23 cellular contexts compared by ENCODE assay signal in genomic region chr7:8040768-8041369, GRCh38.
DNase-seq lines count a peak whose midpoint lies in the region; ATAC-seq, FAIRE-seq and TF ChIP-seq lines count a peak whose summit lies in the region.
"Had no signal": no experiment of that assay in that cellular context is flagged by ENCODE, and none has a peak within 500 bp of the region (broad histone marks: within the 10 kb centered on the region; RNA-seq: fewer than 3 reads in every experiment).

No MANE protein-coding gene starts in this region.

- no peak for TF ChIP-seq CTCF in neutrophil (IDR thresholded peaks at IDR 0.05)

- peaks cover 25% of the 10 kb centered on the region for H3K36me3 Mint-ChIP-seq in activated CD4-positive, alpha-beta memory T cell treated with anti-CD3 and anti-CD28 coated beads for 36 hours
- peaks cover 39% of the 10 kb centered on the region for H3K36me3 Mint-ChIP-seq in activated CD4-positive, alpha-beta memory T cell treated with anti-CD3 and anti-CD28 coated beads, Interleukin-2, amount 10 ng/mL, durations not matched to agents 7 days and 5 days (ENCODE audit: low read depth)
- peaks cover 86% of the 10 kb centered on the region for H3K36me3 Mint-ChIP-seq in activated T-helper 2 cell treated with anti-CD3 and anti-CD28 coated beads, Interferon-gamma antibody, Interleukin-2, Interleukin-4, amounts not matched to agents 10 μg/mL and 5 μg/mL and 100 μg/mL, durations not matched to agents 14 hours and 24 hours and 36 hours (ENCODE audit: low read depth)

- H3K27me3 Mint-ChIP-seq in activated CD4-positive, alpha-beta memory T cell treated with anti-CD3 and anti-CD28 coated beads for 36 hours: no peaks in the 10 kb centered on the region
- H3K27me3 Mint-ChIP-seq in activated CD4-positive, alpha-beta memory T cell treated with anti-CD3 and anti-CD28 coated beads, Interleukin-2, amount 10 ng/mL, durations not matched to agents 7 days and 5 days: no peaks in the 10 kb centered on the region
- no peaks in the 10 kb centered on the region for H3K27me3 Mint-ChIP-seq in activated T-helper 2 cell treated with anti-CD3 and anti-CD28 coated beads, Interferon-gamma antibody, Interleukin-2, Interleukin-4, amounts not matched to agents 10 μg/mL and 5 μg/mL and 100 μg/mL, durations not matched to agents 14 hours and 24 hours and 36 hours (ENCODE audit: low read depth)

- intact Hi-C loops in activated CD4-positive, alpha-beta memory T cell treated with anti-CD3 and anti-CD28 coated beads for 36 hours (cut with micrococcal nuclease): loop anchor here (1.0 to 2.0 kb wide), 7 partner anchors 26 to 360 kb away; partner anchors contain the start of gene RPA3
- intact Hi-C loops in activated T-helper 2 cell treated with anti-CD3 and anti-CD28 coated beads, Interferon-gamma antibody, Interleukin-2, Interleukin-4, amounts not matched to agents 10 μg/mL and 5 μg/mL and 100 μg/mL, durations not matched to agents 14 hours and 24 hours and 36 hours (cut with micrococcal nuclease): loop anchor here (5.0 to 10.0 kb wide), 4 partner anchors 86 to 359 kb away; no protein-coding TSS in a partner anchor

- no peaks in the 10 kb centered on the region for H3K36me3 ChIP-seq in neutrophil

- H3K9me3 ChIP-seq in neutrophil: no peaks in the 10 kb centered on the region

- H3K4me3 ChIP-seq in neutrophil (ENCODE audit: low read depth in 1 of 2, low read length in 1 of 2): no peak overlapping the region
- H3K4me3 ChIP-seq: stomach, tibial nerve had no signal

- no peak for DNase-seq in activated CD4-positive, alpha-beta memory T cell treated with anti-CD3 and anti-CD28 coated beads for 36 hours
- DNase-seq in activated CD4-positive, alpha-beta memory T cell treated with anti-CD3 and anti-CD28 coated beads, Interleukin-2, amount 10 ng/mL, durations not matched to agents 7 days and 5 days: no peak
- DNase-seq in GM18507 (ENCODE audit: extremely low spot score, insufficient read length, low read depth) (no peak), GM19240 (ENCODE audit: insufficient read length, low spot score) (no peak)
- DNase-seq in activated T-helper 2 cell treated with anti-CD3 and anti-CD28 coated beads, Interferon-gamma antibody, Interleukin-2, Interleukin-4, amounts not matched to agents 10 μg/mL and 5 μg/mL and 100 μg/mL, durations not matched to agents 14 hours and 24 hours and 36 hours (ENCODE audit: low spot score): no peak
- no peak for DNase-seq in activated CD8-positive, alpha-beta memory T cell treated with anti-CD3 and anti-CD28 coated beads, Interleukin-2, amount 50 U/mL, for 48 hours
- DNase-seq: activated gamma-delta T cell treated with Interleukin-2 at 50 U/mL for 16 hours; anterior cingulate cortex; dermis blood vessel endothelial cell; Karpas-422; mammary epithelial cell; MV-4-11; NCI-H1694 treated with DMSO at 0.1 percent for 48 hours; NCI-H69; occipital lobe; retina; stimulated activated CD4-positive, alpha-beta T cell treated with anti-CD3 and anti-CD28 coated beads, Interleukin-4, amount 100 ng/mL, for 24 hours; stomach; T1000 had no signal

- H3K4me3 Mint-ChIP-seq in activated CD4-positive, alpha-beta memory T cell treated with anti-CD3 and anti-CD28 coated beads for 36 hours: no peak overlapping the region
- no peak overlapping the region for H3K4me3 Mint-ChIP-seq in activated CD4-positive, alpha-beta memory T cell treated with anti-CD3 and anti-CD28 coated beads, Interleukin-2, amount 10 ng/mL, durations not matched to agents 7 days and 5 days
- H3K4me3 Mint-ChIP-seq in activated T-helper 2 cell treated with anti-CD3 and anti-CD28 coated beads, Interferon-gamma antibody, Interleukin-2, Interleukin-4, amounts not matched to agents 10 μg/mL and 5 μg/mL and 100 μg/mL, durations not matched to agents 14 hours and 24 hours and 36 hours (ENCODE audit: low read depth): no peak overlapping the region

- H3K4me1 Mint-ChIP-seq in activated CD4-positive, alpha-beta memory T cell treated with anti-CD3 and anti-CD28 coated beads for 36 hours (ENCODE audit: low read depth): peaks cover 58% of the 10 kb centered on the region
- H3K4me1 Mint-ChIP-seq in activated CD4-positive, alpha-beta memory T cell treated with anti-CD3 and anti-CD28 coated beads, Interleukin-2, amount 10 ng/mL, durations not matched to agents 7 days and 5 days: peaks cover 43% of the 10 kb centered on the region
- H3K4me1 Mint-ChIP-seq in activated T-helper 2 cell treated with anti-CD3 and anti-CD28 coated beads, Interferon-gamma antibody, Interleukin-2, Interleukin-4, amounts not matched to agents 10 μg/mL and 5 μg/mL and 100 μg/mL, durations not matched to agents 14 hours and 24 hours and 36 hours (ENCODE audit: low read depth): peaks cover 46% of the 10 kb centered on the region

- POLR2A ChIA-PET in activated CD4-positive, alpha-beta memory T cell treated with anti-CD3 and anti-CD28 coated beads for 36 hours (lab: Charles Lee): interaction anchor here (0.5 to 1.5 kb wide), 4 partner anchors 46 to 85 kb away, joined by 3 to 6 read pairs (median 4); partner anchors contain the start of gene GLCCI1
- POLR2A ChIA-PET in activated CD4-positive, alpha-beta memory T cell treated with anti-CD3 and anti-CD28 coated beads, Interleukin-2, amount 10 ng/mL, durations not matched to agents 7 days and 5 days (lab: Charles Lee): interaction anchor here (0.9 to 1.3 kb wide), 2 partner anchors 21 to 135 kb away, joined by 3 read pairs; no protein-coding TSS in a partner anchor

- no peak for ATAC-seq in HG03457 (IDR thresholded peaks at IDR 0.05; ENCODE audit: unreplicated experiment)
- ATAC-seq: SK-N-SH treated with all-trans-retinoic acid at 6 μM for 48 hours had no signal

- peak; percentile 24 for FAIRE-seq in GM18507 (lab: Jason Lieb, UNC)

- peak overlapping the region; percentile 59 for H3K27ac ChIP-seq in neutrophil
- H3K27ac ChIP-seq: stomach, tibial nerve had no signal

- H3K9me3 Mint-ChIP-seq in activated CD4-positive, alpha-beta memory T cell treated with anti-CD3 and anti-CD28 coated beads for 36 hours: no peaks in the 10 kb centered on the region
- no peaks in the 10 kb centered on the region for H3K9me3 Mint-ChIP-seq in activated CD4-positive, alpha-beta memory T cell treated with anti-CD3 and anti-CD28 coated beads, Interleukin-2, amount 10 ng/mL, durations not matched to agents 7 days and 5 days
- H3K9me3 Mint-ChIP-seq in activated T-helper 2 cell treated with anti-CD3 and anti-CD28 coated beads, Interferon-gamma antibody, Interleukin-2, Interleukin-4, amounts not matched to agents 10 μg/mL and 5 μg/mL and 100 μg/mL, durations not matched to agents 14 hours and 24 hours and 36 hours: peaks cover 24% of the 10 kb centered on the region

- peak overlapping the region; percentile 79 for H3K27ac Mint-ChIP-seq in activated CD4-positive, alpha-beta memory T cell treated with anti-CD3 and anti-CD28 coated beads for 36 hours
- H3K27ac Mint-ChIP-seq in activated CD4-positive, alpha-beta memory T cell treated with anti-CD3 and anti-CD28 coated beads, Interleukin-2, amount 10 ng/mL, durations not matched to agents 7 days and 5 days: no peak overlapping the region
- H3K27ac Mint-ChIP-seq in activated T-helper 2 cell treated with anti-CD3 and anti-CD28 coated beads, Interferon-gamma antibody, Interleukin-2, Interleukin-4, amounts not matched to agents 10 μg/mL and 5 μg/mL and 100 μg/mL, durations not matched to agents 14 hours and 24 hours and 36 hours: peak overlapping the region; percentile 58

- peaks cover 21 to 26% of the 10 kb centered on the region in 2 experiments for H3K4me1 ChIP-seq in neutrophil (ENCODE audit: control insufficient read depth in 1 of 2, insufficient read depth in 1 of 2, low read depth in 1 of 2, low read length in 1 of 2)
- H3K4me1 ChIP-seq: stomach, tibial nerve had no signal

- H3K27me3 ChIP-seq in neutrophil: no peaks in the 10 kb centered on the region
- H3K27me3 ChIP-seq: stomach, tibial nerve had no signal

- CTCF ChIA-PET in activated CD4-positive, alpha-beta memory T cell treated with anti-CD3 and anti-CD28 coated beads for 36 hours (lab: Charles Lee): interaction anchor here (0.8 to 2.8 kb wide), 5 partner anchors 43 to 359 kb away, joined by 3 to 13 read pairs (median 4); no protein-coding TSS in a partner anchor
- CTCF ChIA-PET in activated CD4-positive, alpha-beta memory T cell treated with anti-CD3 and anti-CD28 coated beads, Interleukin-2, amount 10 ng/mL, durations not matched to agents 7 days and 5 days (lab: Charles Lee): interaction anchor here (1.4 kb wide), 1 partner anchor 149 kb away, joined by 3 read pairs; no protein-coding TSS in a partner anchor
